ENCODE assay signal across 1 cellular context in the genomic region with DNA sequence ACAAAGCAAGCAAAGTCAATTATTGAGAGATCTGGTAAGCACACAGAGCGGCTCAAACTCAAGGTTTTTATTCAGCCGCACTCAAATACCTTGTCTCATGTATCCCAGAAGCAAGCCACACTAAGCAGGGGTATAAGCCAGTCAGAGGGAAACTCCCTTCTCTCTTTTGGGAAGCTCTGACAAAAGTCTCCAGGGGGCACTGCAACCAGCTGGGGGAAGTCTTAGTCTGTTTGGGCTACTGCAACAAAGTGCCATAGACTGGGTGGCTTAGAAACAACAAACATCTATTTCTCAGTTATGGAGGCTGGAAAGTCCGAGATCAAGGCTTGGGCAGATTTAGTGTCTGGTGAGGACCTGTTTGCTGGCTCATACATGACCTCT.
TF ChIP-seq lines count a peak whose summit lies in the region.

No MANE protein-coding gene starts in this region.

TF ChIP-seq in K562, 482 proteins besides CTCF, POLR2A, EP300 and RAD21 (continued from another document):
- TF ChIP-seq, protein P1, sequence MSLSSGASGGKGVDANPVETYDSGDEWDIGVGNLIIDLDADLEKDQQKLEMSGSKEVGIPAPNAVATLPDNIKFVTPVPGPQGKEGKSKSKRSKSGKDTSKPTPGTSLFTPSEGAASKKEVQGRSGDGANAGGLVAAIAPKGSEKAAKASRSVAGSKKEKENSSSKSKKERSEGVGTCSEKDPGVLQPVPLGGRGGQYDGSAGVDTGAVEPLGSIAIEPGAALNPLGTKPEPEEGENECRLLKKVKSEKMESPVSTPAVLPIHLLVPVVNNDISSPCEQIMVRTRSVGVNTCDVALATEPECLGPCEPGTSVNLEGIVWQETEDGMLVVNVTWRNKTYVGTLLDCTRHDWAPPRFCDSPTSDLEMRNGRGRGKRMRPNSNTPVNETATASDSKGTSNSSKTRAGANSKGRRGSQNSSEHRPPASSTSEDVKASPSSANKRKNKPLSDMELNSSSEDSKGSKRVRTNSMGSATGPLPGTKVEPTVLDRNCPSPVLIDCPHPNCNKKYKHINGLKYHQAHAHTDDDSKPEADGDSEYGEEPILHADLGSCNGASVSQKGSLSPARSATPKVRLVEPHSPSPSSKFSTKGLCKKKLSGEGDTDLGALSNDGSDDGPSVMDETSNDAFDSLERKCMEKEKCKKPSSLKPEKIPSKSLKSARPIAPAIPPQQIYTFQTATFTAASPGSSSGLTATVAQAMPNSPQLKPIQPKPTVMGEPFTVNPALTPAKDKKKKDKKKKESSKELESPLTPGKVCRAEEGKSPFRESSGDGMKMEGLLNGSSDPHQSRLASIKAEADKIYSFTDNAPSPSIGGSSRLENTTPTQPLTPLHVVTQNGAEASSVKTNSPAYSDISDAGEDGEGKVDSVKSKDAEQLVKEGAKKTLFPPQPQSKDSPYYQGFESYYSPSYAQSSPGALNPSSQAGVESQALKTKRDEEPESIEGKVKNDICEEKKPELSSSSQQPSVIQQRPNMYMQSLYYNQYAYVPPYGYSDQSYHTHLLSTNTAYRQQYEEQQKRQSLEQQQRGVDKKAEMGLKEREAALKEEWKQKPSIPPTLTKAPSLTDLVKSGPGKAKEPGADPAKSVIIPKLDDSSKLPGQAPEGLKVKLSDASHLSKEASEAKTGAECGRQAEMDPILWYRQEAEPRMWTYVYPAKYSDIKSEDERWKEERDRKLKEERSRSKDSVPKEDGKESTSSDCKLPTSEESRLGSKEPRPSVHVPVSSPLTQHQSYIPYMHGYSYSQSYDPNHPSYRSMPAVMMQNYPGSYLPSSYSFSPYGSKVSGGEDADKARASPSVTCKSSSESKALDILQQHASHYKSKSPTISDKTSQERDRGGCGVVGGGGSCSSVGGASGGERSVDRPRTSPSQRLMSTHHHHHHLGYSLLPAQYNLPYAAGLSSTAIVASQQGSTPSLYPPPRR (CRISPR knock-in tag; IDR thresholded peaks at IDR 0.05; ENCODE audit: borderline replicate concordance), result no peak
